In the genomic region with DNA sequence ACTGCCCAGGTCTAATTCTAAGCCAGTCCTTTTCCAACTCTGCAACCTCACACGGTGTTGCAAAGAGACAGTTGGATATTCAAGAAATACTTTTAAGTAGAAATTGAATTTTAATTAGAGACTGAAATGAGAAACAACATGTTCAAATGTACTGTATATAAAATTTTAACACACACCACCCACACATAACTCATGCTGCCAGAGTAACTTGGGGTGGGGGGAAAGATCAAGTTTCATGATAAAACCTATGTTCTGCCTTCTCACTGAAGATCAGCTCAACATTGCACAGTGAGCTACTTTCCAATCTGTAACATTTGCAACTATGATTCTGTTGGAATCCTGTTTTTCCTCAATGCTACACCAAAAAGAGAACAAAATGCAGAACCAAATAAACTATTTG, we compare ENCODE assay signal across 38 cellular contexts.
"Had no signal": no experiment of that assay in that cellular context is flagged by ENCODE, and none has a peak within 500 bp of the region (broad histone marks: within the 10 kb centered on the region; RNA-seq: fewer than 3 reads in every experiment).

No MANE protein-coding gene starts in this region.

- ATAC-seq: activated CD4-positive, alpha-beta T cell treated with anti-CD3 and anti-CD28 coated beads for 36 hours; activated CD4-positive, CD25-positive, alpha-beta regulatory T cell treated with anti-CD3 and anti-CD28 coated beads, Interleukin-2, amount 50 U/mL, for 24 hours; activated naive CD4-positive, alpha-beta T cell treated with anti-CD3 and anti-CD28 coated beads, Interleukin-2, amount 50 U/mL, for 72 hours; activated T-cell treated with anti-CD3 and anti-CD28 coated beads, Interleukin-2, amount 50 U/mL, for 4 hours; activated T-cell treated with anti-CD3 and anti-CD28 coated beads, Interleukin-2, amount 50 U/mL, for 72 hours; activated T-helper 17 cell treated with anti-CD3 and anti-CD28 coated beads, Interleukin-2, amount 50 U/mL, for 72 hours; body of pancreas; WTC11 had no signal

- H3K9me3 ChIP-seq: adrenal gland, body of pancreas had no signal

- H3K27ac ChIP-seq: adrenal gland, body of pancreas, brain microvascular endothelial cell, breast epithelium, WERI-Rb-1 had no signal

- H3K4me3 ChIP-seq: adrenal gland, body of pancreas, breast epithelium had no signal

- H3K4me3 Mint-ChIP-seq: activated CD4-positive, alpha-beta memory T cell treated with anti-CD3 and anti-CD28 coated beads, Interleukin-2, amount 10 ng/mL, durations not matched to agents 7 days and 5 days; activated CD4-positive, alpha-beta T cell treated with anti-CD3 and anti-CD28 coated beads for 36 hours; activated CD4-positive, alpha-beta T cell treated with anti-CD3 and anti-CD28 coated beads, Interleukin-2, amount 10 ng/mL, durations not matched to agents 7 days and 5 days; activated naive CD4-positive, alpha-beta T cell treated with anti-CD3 and anti-CD28 coated beads for 36 hours; activated naive CD8-positive, alpha-beta T cell treated with anti-CD3 and anti-CD28 coated beads for 36 hours; activated T-cell treated with anti-CD3 and anti-CD28 coated beads, Interleukin-2, amount 50 U/mL, for 4 hours; activated T-cell treated with anti-CD3 and anti-CD28 coated beads, Interleukin-2, amount 50 U/mL, for 72 hours; activated T-helper 1 cell treated with anti-CD3 and anti-CD28 coated beads, Interleukin-12 subunit alpha, Interleukin-12 subunit beta, Interleukin-2, Interleukin-4 antibody, amounts not matched to agents 30 ng/mL and 10 ng/mL and 1 ng/mL, durations not matched to agents 14 hours and 24 hours and 36 hours; activated T-helper 17 cell treated with anti-CD3 and anti-CD28 coated beads, Interleukin-2, amount 50 U/mL, for 72 hours; T-helper 1 cell treated with Interleukin-12 subunit alpha and Interleukin-12 subunit beta and Interleukin-4 antibody, amounts not matched to agents 30 μg/mL and 1 μg/mL, for 36 hours; T-helper 2 cell treated with Interferon-gamma antibody and Interleukin-4, amounts not matched to agents 5 μg/mL and 100 μg/mL, for 36 hours; WTC11 had no signal

- H3K27me3 Mint-ChIP-seq: activated CD4-positive, alpha-beta memory T cell treated with anti-CD3 and anti-CD28 coated beads, Interleukin-2, amount 10 ng/mL, durations not matched to agents 7 days and 5 days; activated CD4-positive, alpha-beta T cell treated with anti-CD3 and anti-CD28 coated beads for 36 hours; activated CD4-positive, alpha-beta T cell treated with anti-CD3 and anti-CD28 coated beads, Interleukin-2, amount 10 ng/mL, durations not matched to agents 7 days and 5 days; activated naive CD8-positive, alpha-beta T cell treated with anti-CD3 and anti-CD28 coated beads for 36 hours; activated T-helper 17 cell treated with anti-CD3 and anti-CD28 coated beads, Interleukin-2, amount 50 U/mL, for 72 hours had no signal

- H3K27ac Mint-ChIP-seq: activated CD4-positive, alpha-beta memory T cell treated with anti-CD3 and anti-CD28 coated beads, Interleukin-2, amount 10 ng/mL, durations not matched to agents 7 days and 5 days; activated CD4-positive, alpha-beta T cell treated with anti-CD3 and anti-CD28 coated beads for 36 hours; activated CD4-positive, alpha-beta T cell treated with anti-CD3 and anti-CD28 coated beads, Interleukin-2, amount 10 ng/mL, durations not matched to agents 7 days and 5 days; activated naive CD4-positive, alpha-beta T cell treated with anti-CD3 and anti-CD28 coated beads for 36 hours; activated naive CD4-positive, alpha-beta T cell treated with anti-CD3 and anti-CD28 coated beads, Interleukin-2, amount 50 U/mL, for 72 hours; activated naive CD8-positive, alpha-beta T cell treated with anti-CD3 and anti-CD28 coated beads for 36 hours; activated T-cell treated with anti-CD3 and anti-CD28 coated beads, Interleukin-2, amount 50 U/mL, for 72 hours; activated T-helper 1 cell treated with anti-CD3 and anti-CD28 coated beads, Interleukin-12 subunit alpha, Interleukin-12 subunit beta, Interleukin-2, Interleukin-4 antibody, amounts not matched to agents 30 ng/mL and 10 ng/mL and 1 ng/mL, durations not matched to agents 14 hours and 24 hours and 36 hours; activated T-helper 17 cell treated with anti-CD3 and anti-CD28 coated beads, Interleukin-2, amount 50 U/mL, for 72 hours; T-helper 1 cell treated with Interleukin-12 subunit alpha and Interleukin-12 subunit beta and Interleukin-4 antibody, amounts not matched to agents 30 μg/mL and 1 μg/mL, for 36 hours; T-helper 2 cell treated with Interferon-gamma antibody and Interleukin-4, amounts not matched to agents 5 μg/mL and 100 μg/mL, for 36 hours; WTC11 had no signal

- FAIRE-seq: astrocyte, TTC549 had no signal

- H3K4me1 Mint-ChIP-seq: activated CD4-positive, alpha-beta memory T cell treated with anti-CD3 and anti-CD28 coated beads, Interleukin-2, amount 10 ng/mL, durations not matched to agents 7 days and 5 days had no signal

- H3K9me3 Mint-ChIP-seq: activated naive CD4-positive, alpha-beta T cell treated with anti-CD3 and anti-CD28 coated beads for 36 hours; activated T-cell treated with anti-CD3 and anti-CD28 coated beads, Interleukin-2, amount 50 U/mL, for 4 hours; T-helper 2 cell treated with Interferon-gamma antibody and Interleukin-4, amounts not matched to agents 5 μg/mL and 100 μg/mL, for 36 hours; WTC11 had no signal

- H3K27me3 ChIP-seq: adrenal gland, body of pancreas, brain microvascular endothelial cell, breast epithelium had no signal

- H3K36me3 Mint-ChIP-seq: WTC11 had no signal

- H3K36me3 ChIP-seq: adrenal gland, brain microvascular endothelial cell, breast epithelium, WERI-Rb-1 had no signal

- DNase-seq: activated CD4-positive, alpha-beta memory T cell treated with anti-CD3 and anti-CD28 coated beads, Interleukin-2, amount 10 ng/mL, durations not matched to agents 7 days and 5 days; activated CD4-positive, alpha-beta T cell treated with anti-CD3 and anti-CD28 coated beads for 1 hour; activated CD4-positive, alpha-beta T cell treated with anti-CD3 and anti-CD28 coated beads for 36 hours; activated CD4-positive, alpha-beta T cell treated with anti-CD3 and anti-CD28 coated beads for 48 hours; activated CD4-positive, alpha-beta T cell treated with anti-CD3 and anti-CD28 coated beads, Interleukin-2, amount 10 ng/mL, durations not matched to agents 7 days and 5 days; activated CD4-positive, alpha-beta T cell treated with anti-CD3 and anti-CD28 coated beads, Interleukin-2, amount 50 U/mL, for 48 hours; activated CD4-positive, CD25-positive, alpha-beta regulatory T cell; activated CD8-positive, alpha-beta memory T cell treated with anti-CD3 and anti-CD28 coated beads, Interleukin-2, amount 50 U/mL, for 4 hours; activated effector memory CD4-positive, alpha-beta T cell treated with anti-CD3 and anti-CD28 coated beads, Interleukin-2, amount 50 U/mL, for 16 hours; activated gamma-delta T cell treated with Interleukin-2 at 50 U/mL for 16 hours; activated naive CD4-positive, alpha-beta T cell; activated naive CD4-positive, alpha-beta T cell treated with anti-CD3 and anti-CD28 coated beads for 36 hours; activated naive CD4-positive, alpha-beta T cell treated with anti-CD3 and anti-CD28 coated beads, Interleukin-2, amount 50 U/mL, for 16 hours; activated naive CD8-positive, alpha-beta T cell treated with anti-CD3 and anti-CD28 coated beads for 36 hours; activated T-cell treated with anti-CD3 and anti-CD28 coated beads for 4 hours; activated T-cell treated with anti-CD3 and anti-CD28 coated beads, Interleukin-2, amount 50 U/mL, for 1 hour; activated T-cell treated with anti-CD3 and anti-CD28 coated beads, Interleukin-2, amount 50 U/mL, for 4 hours; activated T-cell treated with anti-CD3 and anti-CD28 coated beads, Interleukin-2, amount 50 U/mL, for 72 hours; adrenal gland; amniotic stem cell; aorta; body of pancreas; brain microvascular endothelial cell; central memory CD4-positive, alpha-beta T cell; T-helper 1 cell; T-helper 2 cell; T-helper 9 cell; WERI-Rb-1 had no signal
